ENCODE assay signal across 7 cellular contexts in genomic region chr2:38377501-38378258, GRCh38. TPM values are rescaled to one million over a fixed set of nuclear protein-coding genes. Genes with fewer than 3 reads are reported as not detected.
DNase-seq lines count a peak whose midpoint lies in the region; TF ChIP-seq lines count a peak whose summit lies in the region.

No MANE protein-coding gene starts in this region.

- TF ChIP-seq CTCF in epithelial cell of esophagus (IDR thresholded peaks at IDR 0.05; ENCODE audit: insufficient read depth, low read depth, low read length, missing control alignments) (no peak), nephron progenitor cell (IDR thresholded peaks at IDR 0.05) (no peak)

- in situ Hi-C loops in KBM-7 (cut with MboI; ENCODE audit: low pct_unique_long_range_greater_than_20kb, low sequenced_read_pairs), result no loop called here

- peak overlapping the region; percentile 87 for H3K4me3 Mint-ChIP-seq in nephron progenitor cell

- no peaks in the 10 kb centered on the region for H3K9me3 Mint-ChIP-seq in nephron progenitor cell

- peak overlapping the region; percentile 48 for H3K4me3 ChIP-seq in epithelial cell of esophagus (ENCODE audit: low read length)

- intact Hi-C loops in posterior vena cava (cut with DNase I), result loop anchor here in 1 of 2 donors (10.0 kb wide), 1 partner anchor 127 kb away; no protein-coding TSS in a partner anchor

- H3K27me3 Mint-ChIP-seq in nephron progenitor cell (ENCODE audit: low read depth, poor library complexity), result peaks cover 13% of the 10 kb centered on the region

- H3K27ac Mint-ChIP-seq in nephron progenitor cell, result peak overlapping the region; percentile 90

- DNase-seq in GM04503 (ENCODE audit: low read depth), result peak; percentile 37
- peak; percentile 19 for DNase-seq in KBM-7
- DNase-seq in SK-N-DZ (ENCODE audit: low spot score), result peak; percentile 66
- peak; percentile 23 for DNase-seq in epithelial cell of esophagus (ENCODE audit: low read depth)
- DNase-seq in nephron progenitor cell, result no peak
- no peak for DNase-seq in posterior vena cava (ENCODE audit: low spot score)
- DNase-seq in mucosa of gallbladder (ENCODE audit: low spot score), result no peak

- peaks cover 5% of the 10 kb centered on the region for H3K36me3 Mint-ChIP-seq in nephron progenitor cell (ENCODE audit: low read depth)

- H3K4me1 Mint-ChIP-seq in nephron progenitor cell, result peaks cover 76% of the 10 kb centered on the region

RNA-seq across cellular contexts. Expression of gene ATL2, which starts 0.6 kb away (rescaled TPM):
- 112 and 134 TPM in 2 replicates for polyA plus RNA-seq in SK-N-DZ (2014; cell fraction: cytosol; rRNA removed)
- 179 and 241 TPM in 2 replicates for polyA plus RNA-seq in SK-N-DZ (2014; cell fraction: nucleus; rRNA removed)
- 10 to 100 TPM; 69.2 to 72.4 TPM for total RNA-seq in posterior vena cava
- total RNA-seq in mucosa of gallbladder, result 54.8 TPM

Comparison
In these comparisons a context has a peak if more than half of its experiments do, and no peak if none do; other contexts are left out.
1. DNase-seq: peak in GM04503 (single experiment), KBM-7 (single experiment), SK-N-DZ (single experiment) and epithelial cell of esophagus (single experiment); none in nephron progenitor cell (single experiment), posterior vena cava (single experiment) and mucosa of gallbladder (single experiment).